Comparison of ENCODE assay signal across 8 cellular contexts in the genomic region with DNA sequence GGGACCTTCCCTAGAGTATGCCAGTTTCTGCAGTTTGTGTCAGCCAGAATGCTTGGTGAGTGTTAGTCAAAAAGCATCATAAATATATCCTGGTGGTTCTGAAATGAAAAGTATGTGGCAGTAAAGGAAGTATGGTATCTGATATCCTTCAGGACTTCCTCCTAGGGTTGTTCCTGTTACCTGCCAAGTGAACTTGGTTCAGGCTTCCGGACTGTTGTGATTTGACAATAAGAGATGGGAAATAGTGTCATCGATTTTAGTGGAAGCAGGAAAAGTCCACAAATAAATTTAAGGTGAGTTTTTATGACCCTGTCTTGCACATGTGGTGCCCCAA. TPM values are rescaled to one million over a fixed set of nuclear protein-coding genes. Genes with fewer than 3 reads are reported as not detected.
A peak's percentile ranks its signal among the peaks of the same experiment; 100 is the strongest.
DNase-seq lines count a peak whose midpoint lies in the region; ATAC-seq and TF ChIP-seq lines count a peak whose summit lies in the region.

No MANE protein-coding gene starts in this region.

- no peak for TF ChIP-seq POLR2A in vagina (IDR thresholded peaks at IDR 0.05)

- intact Hi-C loops in heart right ventricle (cut with DNase I) = loop anchor here in 5 of 10 donors (2.0 to 10.0 kb wide), 5 partner anchors 64 to 148 kb away; no protein-coding TSS in a partner anchor
- intact Hi-C loops in left ventricle myocardium superior (cut with micrococcal nuclease) = no loop called here
- intact Hi-C loops in mucosa of descending colon (cut with DNase I, micrococcal nuclease) = no loop called here
- intact Hi-C loops in vagina (cut with DNase I) = no loop called here

- WGBS in heart right ventricle, 2 donors = 15 to 34% methylated on average over 2 of the region's 2 CpGs

- peak overlapping the region; percentile 62 to 97 (median 90) for H3K4me3 ChIP-seq in heart right ventricle
- H3K4me3 ChIP-seq in cardiac fibroblast (replicated peaks in 1 of 2; ENCODE audit: low read depth in 2 of 2, low read length in 2 of 2) = peak overlapping the region; percentile 79 to 80
- no peak overlapping the region for H3K4me3 ChIP-seq in mucosa of descending colon
- peak overlapping the region; percentile 88 to 92 for H3K4me3 ChIP-seq in vagina

- H3K9me3 ChIP-seq in heart right ventricle = no peaks in the 10 kb centered on the region
- H3K9me3 ChIP-seq in mucosa of descending colon = no peaks in the 10 kb centered on the region
- H3K9me3 ChIP-seq in vagina = no peaks in the 10 kb centered on the region

- DNase-seq in heart right ventricle = no peak
- no peak for DNase-seq in left ventricle myocardium superior
- DNase-seq in cardiac fibroblast (ENCODE audit: low read depth in 2 of 2) = peak in 1 of 2 donors; percentile 30
- peak in 1 of 3 donors; percentile 15 for DNase-seq in mucosa of descending colon
- DNase-seq in vagina (ENCODE audit: extremely low spot score in 2 of 2) = no peak
- DNase-seq in UCSD-AML1 (lab: John Stamatoyannopoulos, UW; ENCODE audit: unreplicated experiment) = no peak

- H3K27ac ChIP-seq in heart right ventricle (peak overlapping the region; percentile 74 to 97 (median 92)), vagina (peak overlapping the region; percentile 80)

- H3K36me3 ChIP-seq in heart right ventricle = no peaks in the 10 kb centered on the region
- no peaks in the 10 kb centered on the region for H3K36me3 ChIP-seq in mucosa of descending colon (ENCODE audit: low read depth)
- no peaks in the 10 kb centered on the region for H3K36me3 ChIP-seq in vagina

- ATAC-seq in heart right ventricle = no peak
- no peak for ATAC-seq in left ventricle myocardium superior
- peak; percentile 8 for ATAC-seq in mucosa of descending colon
- ATAC-seq in GM21423 (IDR thresholded peaks at IDR 0.05; ENCODE audit: unreplicated experiment) = no peak
- no peak for ATAC-seq in GM19023 (IDR thresholded peaks at IDR 0.05; ENCODE audit: unreplicated experiment)

- H3K4me1 ChIP-seq in heart right ventricle = peaks cover 7 to 73% (median 46%) of the 10 kb centered on the region in 9 donors
- peaks cover 4% of the 10 kb centered on the region for H3K4me1 ChIP-seq in mucosa of descending colon (ENCODE audit: low read depth)
- peaks cover 53% of the 10 kb centered on the region for H3K4me1 ChIP-seq in vagina

- TF ChIP-seq CTCF in heart right ventricle (IDR thresholded peaks at IDR 0.05) (no peak), cardiac fibroblast (IDR thresholded peaks at IDR 0.05; ENCODE audit: low read depth, low read length) (no peak), mucosa of descending colon (IDR thresholded peaks at IDR 0.05) (no peak), vagina (IDR thresholded peaks at IDR 0.05) (no peak)

- H3K27me3 ChIP-seq in heart right ventricle = peaks cover 0 to 44% (median 0%) of the 10 kb centered on the region in 7 donors
- H3K27me3 ChIP-seq in vagina = no peaks in the 10 kb centered on the region

RNA-seq across cellular contexts. Expression of a gene that starts 2.0 kb away (rescaled TPM):
- total RNA-seq in heart right ventricle (10 to 100 TPM; 41.0 to 90.5 (median 74.2) TPM), left ventricle myocardium superior (62.7 TPM), mucosa of descending colon (10 to 100 TPM; 30.7 to 55.5 (median 41.0) TPM), vagina (61.9 TPM)
- 10 to 100 TPM; 17.8 to 44.0 TPM for polyA plus RNA-seq in heart right ventricle
